In the genomic region with DNA sequence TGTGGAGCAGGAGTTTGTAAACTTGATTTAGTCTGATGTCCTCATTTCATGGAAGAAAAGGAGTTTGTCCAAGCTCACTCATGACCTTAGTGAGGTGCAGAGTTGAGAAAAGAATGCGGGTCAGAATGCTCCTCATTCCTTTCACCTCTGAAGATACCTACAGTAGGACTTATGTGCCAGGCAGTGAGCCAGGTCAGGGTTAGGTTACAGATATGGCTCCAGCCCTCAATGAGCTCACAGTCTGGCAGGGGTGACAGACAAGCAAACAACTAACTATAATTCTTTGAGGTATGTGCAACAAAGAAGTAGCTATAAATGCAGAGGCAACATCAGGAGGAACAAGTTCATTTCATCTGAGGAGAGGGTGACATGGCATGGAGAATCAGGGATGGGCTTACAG, we compare ENCODE assay signal across 12 cellular contexts.
"Had no signal": no experiment of that assay in that cellular context is flagged by ENCODE, and none has a peak within 500 bp of the region (broad histone marks: within the 10 kb centered on the region; RNA-seq: fewer than 3 reads in every experiment).

No MANE protein-coding gene starts in this region.

- ATAC-seq: activated T-cell treated with anti-CD3 and anti-CD28 coated beads, Interleukin-2, amount 50 U/mL, for 72 hours; heart left ventricle had no signal

- H3K4me3 ChIP-seq: colonic mucosa, heart left ventricle, thyroid gland, vagina had no signal

- H3K27ac Mint-ChIP-seq: activated CD4-positive, alpha-beta memory T cell treated with anti-CD3 and anti-CD28 coated beads, Interleukin-2, amount 10 ng/mL, durations not matched to agents 7 days and 5 days; activated naive CD8-positive, alpha-beta T cell treated with anti-CD3 and anti-CD28 coated beads for 36 hours; activated T-cell treated with anti-CD3 and anti-CD28 coated beads, Interleukin-2, amount 50 U/mL, for 72 hours had no signal

- H3K36me3 Mint-ChIP-seq: activated naive CD8-positive, alpha-beta T cell treated with anti-CD3 and anti-CD28 coated beads for 36 hours had no signal

- H3K4me1 Mint-ChIP-seq: activated CD4-positive, alpha-beta memory T cell treated with anti-CD3 and anti-CD28 coated beads, Interleukin-2, amount 10 ng/mL, durations not matched to agents 7 days and 5 days; activated naive CD8-positive, alpha-beta T cell treated with anti-CD3 and anti-CD28 coated beads for 36 hours had no signal

- H3K4me3 Mint-ChIP-seq: activated CD4-positive, alpha-beta memory T cell treated with anti-CD3 and anti-CD28 coated beads, Interleukin-2, amount 10 ng/mL, durations not matched to agents 7 days and 5 days; activated naive CD8-positive, alpha-beta T cell treated with anti-CD3 and anti-CD28 coated beads for 36 hours; activated T-cell treated with anti-CD3 and anti-CD28 coated beads, Interleukin-2, amount 50 U/mL, for 72 hours had no signal

- H3K9me3 Mint-ChIP-seq: activated naive CD8-positive, alpha-beta T cell treated with anti-CD3 and anti-CD28 coated beads for 36 hours had no signal

- H3K27me3 Mint-ChIP-seq: activated CD4-positive, alpha-beta memory T cell treated with anti-CD3 and anti-CD28 coated beads, Interleukin-2, amount 10 ng/mL, durations not matched to agents 7 days and 5 days; activated naive CD8-positive, alpha-beta T cell treated with anti-CD3 and anti-CD28 coated beads for 36 hours had no signal

- DNase-seq: activated CD4-positive, alpha-beta memory T cell treated with anti-CD3 and anti-CD28 coated beads, Interleukin-2, amount 10 ng/mL, durations not matched to agents 7 days and 5 days; activated CD4-positive, alpha-beta T cell treated with anti-CD3 and anti-CD28 coated beads for 1 hour; activated CD8-positive, alpha-beta memory T cell treated with anti-CD3 and anti-CD28 coated beads, Interleukin-2, amount 50 U/mL, for 4 hours; activated gamma-delta T cell treated with Interleukin-2 at 50 U/mL for 16 hours; activated naive CD8-positive, alpha-beta T cell treated with anti-CD3 and anti-CD28 coated beads for 36 hours; activated T-cell treated with anti-CD3 and anti-CD28 coated beads, Interleukin-2, amount 50 U/mL, for 72 hours; colonic mucosa; effector CD4-positive, alpha-beta T cell; islet precursor cell; thyroid gland had no signal
